ENCODE assay signal across 19 cellular contexts in the genomic region with DNA sequence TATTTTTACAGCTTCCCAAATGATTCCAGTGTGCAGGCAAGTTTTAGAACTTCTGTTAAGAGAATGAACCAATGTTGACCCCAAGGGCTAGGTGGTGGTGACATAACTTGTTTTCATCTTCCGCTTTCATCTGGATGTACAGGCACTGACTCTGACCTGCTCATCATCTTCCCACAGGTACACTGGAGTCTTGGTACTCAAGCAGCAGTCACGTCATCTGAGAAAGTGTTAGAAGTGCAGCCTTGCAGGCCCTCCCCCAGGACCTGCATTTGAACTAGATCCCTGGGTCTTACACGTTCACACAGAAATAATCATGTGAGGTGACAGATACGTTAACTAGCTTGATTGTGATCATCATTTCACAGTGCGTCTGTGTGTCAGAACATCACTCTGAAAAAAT.
DNase-seq lines count a peak whose midpoint lies in the region; ATAC-seq lines count a peak whose summit lies in the region.
"Had no signal": no experiment of that assay in that cellular context is flagged by ENCODE, and none has a peak within 500 bp of the region (broad histone marks: within the 10 kb centered on the region; RNA-seq: fewer than 3 reads in every experiment).

No MANE protein-coding gene starts in this region.

- peak in 1 of 5 donors; percentile 39 for DNase-seq in CD4-positive, alpha-beta memory T cell
- DNase-seq in naive thymus-derived CD8-positive, alpha-beta T cell, result no peak
- no peak for DNase-seq in stimulated activated CD4-positive, alpha-beta T cell treated with anti-CD3 and anti-CD28 coated beads, Interleukin-12 subunit alpha, Interleukin-12 subunit beta, amount 100 ng/mL, for 4 hours
- DNase-seq: activated effector memory CD4-positive, alpha-beta T cell treated with anti-CD3 and anti-CD28 coated beads, Interleukin-2, amount 50 U/mL, for 16 hours; foreskin fibroblast; heart right ventricle; left lung; midbrain; NCI-H187; SK-N-SH; T-helper 9 cell had no signal

- H3K27me3 Mint-ChIP-seq in CD4-positive, alpha-beta memory T cell, result no peaks in the 10 kb centered on the region
- no peaks in the 10 kb centered on the region for H3K27me3 Mint-ChIP-seq in activated T-helper 17 cell treated with anti-CD3 and anti-CD28 coated beads, Interleukin-2, amount 50 U/mL, for 72 hours
- H3K27me3 Mint-ChIP-seq in naive thymus-derived CD8-positive, alpha-beta T cell, result peaks cover 0 to 2% (median 0%) of the 10 kb centered on the region in 5 donors

- H3K9ac ChIP-seq in BLaER1 treated with 17β-estradiol and CSF1 and Interleukin-3, amounts not matched to agents 10 nM and 100 nM, result peak overlapping the region in 8 of 11 experiments; percentile 9 to 81 (median 62); a peak in 15 of 22 replicates
- H3K9ac ChIP-seq: SK-N-SH had no signal

- H3K27me3 ChIP-seq in BLaER1 treated with 17β-estradiol and CSF1 and Interleukin-3, amounts not matched to agents 10 nM and 100 nM, result no peaks in the 10 kb centered on the region
- no peaks in the 10 kb centered on the region for H3K27me3 ChIP-seq in CD4-positive, alpha-beta memory T cell (ENCODE audit: insufficient read depth, low read length)
- H3K27me3 ChIP-seq: heart right ventricle, left lung had no signal

- CTCF ChIA-PET in CD4-positive, alpha-beta memory T cell (lab: Charles Lee; ENCODE audit: partially characterized antibody), result no interaction called here

- H3K9me3 ChIP-seq in BLaER1 treated with 17β-estradiol and CSF1 and Interleukin-3, amounts not matched to agents 10 nM and 100 nM (replicated peaks in 1 of 11), result peaks cover 0 to 16% (median 0%) of the 10 kb centered on the region in 11 experiments; a peak in 4 of 22 replicates
- H3K9me3 ChIP-seq in CD4-positive, alpha-beta memory T cell (ENCODE audit: control insufficient read depth in 1 of 2, low read length in 2 of 2), result no peaks in the 10 kb centered on the region
- H3K9me3 ChIP-seq: left lung, prostate gland, SK-N-SH had no signal

- no peak for ATAC-seq in activated T-helper 17 cell treated with anti-CD3 and anti-CD28 coated beads, Interleukin-2, amount 50 U/mL, for 72 hours (replicated peaks)
- no peak for ATAC-seq in naive thymus-derived CD8-positive, alpha-beta T cell
- ATAC-seq in HG03460 (IDR thresholded peaks at IDR 0.05; ENCODE audit: unreplicated experiment) (no peak), GM19452 (IDR thresholded peaks at IDR 0.05; ENCODE audit: unreplicated experiment) (no peak)
- ATAC-seq: heart right ventricle, HepG2, left lung, WTC11 had no signal

- peaks cover 96 to 100% (median 98%) of the 10 kb centered on the region in 10 experiments for H3K4me1 ChIP-seq in BLaER1 treated with 17β-estradiol and CSF1 and Interleukin-3, amounts not matched to agents 10 nM and 100 nM
- H3K4me1 ChIP-seq in CD4-positive, alpha-beta memory T cell (ENCODE audit: insufficient read depth, low read length), result peaks cover 97% of the 10 kb centered on the region

- POLR2A ChIA-PET in CD4-positive, alpha-beta memory T cell (lab: Charles Lee; ENCODE audit: partially characterized antibody), result interaction anchor here (7.4 to 9.2 kb wide), 2 partner anchors 51 to 61 kb away, joined by 54 to 119 read pairs; no protein-coding TSS in a partner anchor
- POLR2A ChIA-PET in naive thymus-derived CD8-positive, alpha-beta T cell (lab: Charles Lee), result interaction anchor here (1.0 kb wide), 1 partner anchor 59 kb away, joined by 3 read pairs; no protein-coding TSS in a partner anchor

- peak overlapping the region in 5 of 8 donors; percentile 30 to 74 (median 47) for H3K4me3 Mint-ChIP-seq in CD4-positive, alpha-beta memory T cell
- H3K4me3 Mint-ChIP-seq in activated T-helper 17 cell treated with anti-CD3 and anti-CD28 coated beads, Interleukin-2, amount 50 U/mL, for 72 hours, result peak overlapping the region; percentile 93
- H3K4me3 Mint-ChIP-seq in naive thymus-derived CD8-positive, alpha-beta T cell, result peak overlapping the region in 4 of 10 donors; percentile 15 to 72 (median 18)
- H3K4me3 Mint-ChIP-seq: WTC11 had no signal

- peak overlapping the region in 5 of 10 experiments; percentile 28 to 37 (median 34); a peak in 8 of 20 replicates for H3K4me3 ChIP-seq in BLaER1 treated with 17β-estradiol and CSF1 and Interleukin-3, amounts not matched to agents 10 nM and 100 nM
- no peak overlapping the region for H3K4me3 ChIP-seq in CD4-positive, alpha-beta memory T cell (ENCODE audit: low read length in 2 of 2)
- H3K4me3 ChIP-seq: heart right ventricle, left lung, prostate gland had no signal

- H3K9me3 Mint-ChIP-seq in CD4-positive, alpha-beta memory T cell, result peaks cover 0 to 3% (median 0%) of the 10 kb centered on the region in 8 donors
- no peaks in the 10 kb centered on the region for H3K9me3 Mint-ChIP-seq in activated T-helper 17 cell treated with anti-CD3 and anti-CD28 coated beads, Interleukin-2, amount 50 U/mL, for 72 hours
- H3K9me3 Mint-ChIP-seq in naive thymus-derived CD8-positive, alpha-beta T cell, result no peaks in the 10 kb centered on the region
- H3K9me3 Mint-ChIP-seq: WTC11 had no signal

- peak overlapping the region; percentile 17 to 94 (median 81) for H3K27ac Mint-ChIP-seq in CD4-positive, alpha-beta memory T cell
- H3K27ac Mint-ChIP-seq in activated T-helper 17 cell treated with anti-CD3 and anti-CD28 coated beads, Interleukin-2, amount 50 U/mL, for 72 hours, result peak overlapping the region; percentile 97
- peak overlapping the region in 8 of 10 donors; percentile 41 to 92 (median 79) for H3K27ac Mint-ChIP-seq in naive thymus-derived CD8-positive, alpha-beta T cell
- H3K27ac Mint-ChIP-seq: WTC11 had no signal

- H4K20me1 ChIP-seq in BLaER1 treated with 17β-estradiol and CSF1 and Interleukin-3, amounts not matched to agents 10 nM and 100 nM, result peaks cover 13 to 98% (median 95%) of the 10 kb centered on the region in 11 experiments; a peak in 21 of 22 replicates

- H3K4me2 ChIP-seq in BLaER1 treated with 17β-estradiol and CSF1 and Interleukin-3, amounts not matched to agents 10 nM and 100 nM, result peak overlapping the region; percentile 72 to 97 (median 88)
- H3K4me2 ChIP-seq: SK-N-SH had no signal

- H3K4me1 Mint-ChIP-seq in CD4-positive, alpha-beta memory T cell, result peaks cover 82 to 98% (median 92%) of the 10 kb centered on the region in 4 donors
- H3K4me1 Mint-ChIP-seq in activated T-helper 17 cell treated with anti-CD3 and anti-CD28 coated beads, Interleukin-2, amount 50 U/mL, for 72 hours, result peaks cover 81% of the 10 kb centered on the region
- H3K4me1 Mint-ChIP-seq in naive thymus-derived CD8-positive, alpha-beta T cell, result peaks cover 60 to 98% (median 96%) of the 10 kb centered on the region in 4 donors

- intact Hi-C loops in CD4-positive, alpha-beta memory T cell (cut with micrococcal nuclease), result no loop called here

- peaks cover 55 to 92% of the 10 kb centered on the region in 2 donors for H3K36me3 Mint-ChIP-seq in CD4-positive, alpha-beta memory T cell
- no peaks in the 10 kb centered on the region for H3K36me3 Mint-ChIP-seq in activated T-helper 17 cell treated with anti-CD3 and anti-CD28 coated beads, Interleukin-2, amount 50 U/mL, for 72 hours (ENCODE audit: low read depth)
- H3K36me3 Mint-ChIP-seq in naive thymus-derived CD8-positive, alpha-beta T cell, result peaks cover 4 to 69% (median 6%) of the 10 kb centered on the region in 3 donors
- H3K36me3 Mint-ChIP-seq: WTC11 had no signal

- H3K36me3 ChIP-seq in BLaER1 treated with 17β-estradiol and CSF1 and Interleukin-3, amounts not matched to agents 10 nM and 100 nM, result peaks cover 43 to 95% (median 66%) of the 10 kb centered on the region in 11 experiments
- H3K36me3 ChIP-seq in CD4-positive, alpha-beta memory T cell (ENCODE audit: insufficient read depth, low read length), result peaks cover 27% of the 10 kb centered on the region
- H3K36me3 ChIP-seq: prostate gland had no signal

- H3K27ac ChIP-seq in BLaER1 treated with 17β-estradiol and CSF1 and Interleukin-3, amounts not matched to agents 10 nM and 100 nM, result peak overlapping the region in 10 of 11 experiments; percentile 15 to 95 (median 88); a peak in 19 of 22 replicates
- H3K27ac ChIP-seq in CD4-positive, alpha-beta memory T cell (ENCODE audit: low read depth, low read length), result no peak overlapping the region
- H3K27ac ChIP-seq: heart right ventricle, left lung, prostate gland, RWPE1 had no signal
